In genomic region chr1:218164930-218165686, GRCh38 we compare ENCODE assay signal across 8 cellular contexts.
DNase-seq lines count a peak whose midpoint lies in the region; ATAC-seq and TF ChIP-seq lines count a peak whose summit lies in the region.

No MANE protein-coding gene starts in this region.

- H3K9me3 Mint-ChIP-seq in activated CD4-positive, alpha-beta T cell treated with anti-CD3 and anti-CD28 coated beads, Interleukin-2, amount 10 ng/mL, durations not matched to agents 7 days and 5 days, result no peaks in the 10 kb centered on the region

- H3K36me3 Mint-ChIP-seq in activated CD4-positive, alpha-beta T cell treated with anti-CD3 and anti-CD28 coated beads, Interleukin-2, amount 10 ng/mL, durations not matched to agents 7 days and 5 days (ENCODE audit: low read depth), result peaks cover 3% of the 10 kb centered on the region

- TF ChIP-seq POLR2A in gastroesophageal sphincter (IDR thresholded peaks at IDR 0.05) (no peak), ovary (IDR thresholded peaks at IDR 0.05) (no peak)

- ATAC-seq in GM18511 (IDR thresholded peaks at IDR 0.05; ENCODE audit: unreplicated experiment) (peak; percentile 48), HG03378 (IDR thresholded peaks at IDR 0.05; ENCODE audit: unreplicated experiment) (peak; percentile 25), gastroesophageal sphincter (peak; percentile 69)

- peak; percentile 14 for DNase-seq in A673 (ENCODE audit: low spot score)
- DNase-seq in activated CD4-positive, alpha-beta T cell treated with anti-CD3 and anti-CD28 coated beads, Interleukin-2, amount 10 ng/mL, durations not matched to agents 7 days and 5 days, result no peak
- peak in 2 of 5 donors; percentile 13 to 25 for DNase-seq in ovary
- no peak for DNase-seq in AML-193 (lab: John Stamatoyannopoulos, UW)
- DNase-seq in cerebellar nuclear complex (lab: John Stamatoyannopoulos, UW), result no peak

- TF ChIP-seq CTCF in A673 (conservative IDR thresholded peaks at IDR 0.05; ENCODE audit: low read depth, low read length), result no peak
- TF ChIP-seq CTCF in gastroesophageal sphincter (IDR thresholded peaks at IDR 0.05), result no peak
- TF ChIP-seq CTCF in ovary (IDR thresholded peaks at IDR 0.05), result no peak

- H3K4me1 ChIP-seq in A673 (ENCODE audit: insufficient read depth, low read length, poor library complexity, severe bottlenecking) (peaks cover 6% of the 10 kb centered on the region), gastroesophageal sphincter (peaks cover 0 to 22% (median 0%) of the 10 kb centered on the region in 3 donors), ovary (ENCODE audit: insufficient read depth) (peaks cover 9% of the 10 kb centered on the region)

- H3K27ac ChIP-seq in A673 (ENCODE audit: low read depth, low read length, poor library complexity, severe bottlenecking) (no peak overlapping the region), gastroesophageal sphincter (peak overlapping the region; percentile 78 to 84 (median 80)), ovary (no peak overlapping the region)

- H3K4me3 ChIP-seq in A673 (ENCODE audit: low read depth, low read length, poor library complexity, severe bottlenecking) (peak overlapping the region; percentile 34), gastroesophageal sphincter (peak overlapping the region; percentile 59 to 78), ovary (peak overlapping the region; percentile 34)

- H3K27ac Mint-ChIP-seq in activated CD4-positive, alpha-beta T cell treated with anti-CD3 and anti-CD28 coated beads, Interleukin-2, amount 10 ng/mL, durations not matched to agents 7 days and 5 days, result no peak overlapping the region

- no peaks in the 10 kb centered on the region for H3K9me3 ChIP-seq in A673 (ENCODE audit: low read depth, low read length, poor library complexity, severe bottlenecking)
- H3K9me3 ChIP-seq in gastroesophageal sphincter, result no peaks in the 10 kb centered on the region
- H3K9me3 ChIP-seq in ovary, result no peaks in the 10 kb centered on the region

- 0 to 4% methylated on average over 10 to 21 of the region's 79 CpGs for WGBS in gastroesophageal sphincter (ENCODE audit: low coverage in 1 of 2), 2 donors
- 1 to 2% (median 2%) methylated on average over 72 to 79 of the region's 79 CpGs for WGBS in ovary, 3 donors

- intact Hi-C loops in A673 (cut with micrococcal nuclease; ENCODE audit: unreplicated experiment), result no loop called here
- intact Hi-C loops in ovary (cut with DNase I), result no loop called here

- CTCF ChIA-PET in A673 (lab: Charles Lee), result no interaction called here
- CTCF ChIA-PET in activated CD4-positive, alpha-beta T cell treated with anti-CD3 and anti-CD28 coated beads, Interleukin-2, amount 10 ng/mL, durations not matched to agents 7 days and 5 days (lab: Charles Lee), result no interaction called here

- TF ChIP-seq EP300 in gastroesophageal sphincter (IDR thresholded peaks at IDR 0.05) (no peak), ovary (IDR thresholded peaks at IDR 0.05) (no peak)

- POLR2A ChIA-PET in A673 (lab: Charles Lee; ENCODE audit: low non-redundant PET), result no interaction called here
- POLR2A ChIA-PET in activated CD4-positive, alpha-beta T cell treated with anti-CD3 and anti-CD28 coated beads, Interleukin-2, amount 10 ng/mL, durations not matched to agents 7 days and 5 days (lab: Charles Lee), result no interaction called here

- no TSS peak for BruUV-seq in A673 (replicated peaks; lab: Mats Ljungman, UMichigan)

- peak overlapping the region; percentile 60 for H3K4me3 Mint-ChIP-seq in activated CD4-positive, alpha-beta T cell treated with anti-CD3 and anti-CD28 coated beads, Interleukin-2, amount 10 ng/mL, durations not matched to agents 7 days and 5 days

- H3K4me1 Mint-ChIP-seq in activated CD4-positive, alpha-beta T cell treated with anti-CD3 and anti-CD28 coated beads, Interleukin-2, amount 10 ng/mL, durations not matched to agents 7 days and 5 days, result peaks cover 16% of the 10 kb centered on the region

- H3K27me3 ChIP-seq in A673 (replicated peaks; ENCODE audit: insufficient read depth, low read depth, low read length, poor library complexity), result peaks cover 100% of the 10 kb centered on the region
- peaks cover 76% of the 10 kb centered on the region for H3K27me3 ChIP-seq in gastroesophageal sphincter
- H3K27me3 ChIP-seq in ovary, result no peaks in the 10 kb centered on the region

- no peaks in the 10 kb centered on the region for H3K36me3 ChIP-seq in A673 (ENCODE audit: insufficient read depth, low read length, poor library complexity, severe bottlenecking)
- H3K36me3 ChIP-seq in gastroesophageal sphincter, result no peaks in the 10 kb centered on the region
- no peaks in the 10 kb centered on the region for H3K36me3 ChIP-seq in ovary

- H3K27me3 Mint-ChIP-seq in activated CD4-positive, alpha-beta T cell treated with anti-CD3 and anti-CD28 coated beads, Interleukin-2, amount 10 ng/mL, durations not matched to agents 7 days and 5 days, result peaks cover 55% of the 10 kb centered on the region

Comparison
In these comparisons a context has a peak if more than half of its experiments do, and no peak if none do; other contexts are left out.
1. H3K27ac ChIP-seq: peak in gastroesophageal sphincter (4 of 4); none in A673 (single experiment) and ovary (0 of 2).
2. Peak in every context shown above with its lines, with median percentiles within 50 percentile points of each other: H3K4me3 ChIP-seq and ATAC-seq.